7 cellular contexts compared by ENCODE assay signal in genomic region chr10:14958872-14959220, GRCh38. TPM values are rescaled to one million over a fixed set of nuclear protein-coding genes. Genes with fewer than 3 reads are reported as not detected.
A peak's percentile ranks its signal among the peaks of the same experiment; 100 is the strongest.
DNase-seq lines count a peak whose midpoint lies in the region; ATAC-seq and TF ChIP-seq lines count a peak whose summit lies in the region.

No MANE protein-coding gene starts in this region.

- DNase-seq in HL-60 (ENCODE audit: low read depth in 1 of 2, low spot score in 1 of 2) (no peak), amniotic stem cell (lab: John Stamatoyannopoulos, UW) (no peak)
- no peak for DNase-seq in activated T-helper 2 cell treated with anti-CD3 and anti-CD28 coated beads, Interferon-gamma antibody, Interleukin-2, Interleukin-4, amounts not matched to agents 10 μg/mL and 5 μg/mL and 100 μg/mL, durations not matched to agents 14 hours and 24 hours and 36 hours (ENCODE audit: low spot score)
- no peak for DNase-seq in stimulated activated naive B cell treated with anti-CD40 and anti-IgM and Interleukin-4, amounts not matched to agents 10 μg/mL and 1 μg/mL and 100 μg/mL, for 72 hours
- DNase-seq in stimulated activated CD4-positive, alpha-beta T cell treated with anti-CD3 and anti-CD28 coated beads, Interleukin-4, amount 100 ng/mL, for 24 hours, result no peak

- H3K36me3 Mint-ChIP-seq in activated T-helper 2 cell treated with anti-CD3 and anti-CD28 coated beads, Interferon-gamma antibody, Interleukin-2, Interleukin-4, amounts not matched to agents 10 μg/mL and 5 μg/mL and 100 μg/mL, durations not matched to agents 14 hours and 24 hours and 36 hours (ENCODE audit: low read depth), result peaks cover 1% of the 10 kb centered on the region
- H3K36me3 Mint-ChIP-seq in stimulated activated naive B cell treated with anti-CD40 and anti-IgM and Interleukin-4, amounts not matched to agents 10 μg/mL and 1 μg/mL and 100 μg/mL, for 72 hours, result no peaks in the 10 kb centered on the region

- H3K27me3 Mint-ChIP-seq in activated T-helper 2 cell treated with anti-CD3 and anti-CD28 coated beads, Interferon-gamma antibody, Interleukin-2, Interleukin-4, amounts not matched to agents 10 μg/mL and 5 μg/mL and 100 μg/mL, durations not matched to agents 14 hours and 24 hours and 36 hours (ENCODE audit: low read depth), result no peaks in the 10 kb centered on the region
- H3K27me3 Mint-ChIP-seq in stimulated activated naive B cell treated with anti-CD40 and anti-IgM and Interleukin-4, amounts not matched to agents 10 μg/mL and 1 μg/mL and 100 μg/mL, for 72 hours, result no peaks in the 10 kb centered on the region

- H3K9me3 ChIP-seq in iPS-18c (ENCODE audit: control insufficient read depth, insufficient read depth, low read length), result no peaks in the 10 kb centered on the region

- peak overlapping the region; percentile 99 for H3K27ac Mint-ChIP-seq in activated T-helper 2 cell treated with anti-CD3 and anti-CD28 coated beads, Interferon-gamma antibody, Interleukin-2, Interleukin-4, amounts not matched to agents 10 μg/mL and 5 μg/mL and 100 μg/mL, durations not matched to agents 14 hours and 24 hours and 36 hours
- H3K27ac Mint-ChIP-seq in stimulated activated naive B cell treated with anti-CD40 and anti-IgM and Interleukin-4, amounts not matched to agents 10 μg/mL and 1 μg/mL and 100 μg/mL, for 72 hours, result peak overlapping the region; percentile 99

- ATAC-seq in stimulated activated naive B cell treated with anti-CD40 and anti-IgM and Interleukin-4, amounts not matched to agents 10 μg/mL and 1 μg/mL and 100 μg/mL, for 72 hours (replicated peaks), result no peak
- no peak for ATAC-seq in GM19324 (IDR thresholded peaks at IDR 0.05; ENCODE audit: low FRiP score, unreplicated experiment)

- TF ChIP-seq CTCF in HL-60 (IDR thresholded peaks at IDR 0.05; ENCODE audit: insufficient read depth, low read length), result no peak

- H3K27me3 ChIP-seq in HL-60 (ENCODE audit: insufficient read depth, poor library complexity, severe bottlenecking), result no peaks in the 10 kb centered on the region

- H3K27ac ChIP-seq in HL-60 (replicated peaks), result peak overlapping the region; percentile 76

- H3K4me3 ChIP-seq in HL-60 (replicated peaks; ENCODE audit: insufficient read depth, low read length) (peak overlapping the region; percentile 68), iPS-18c (ENCODE audit: insufficient read depth, low read depth, low read length) (peak overlapping the region; percentile 86)

- intact Hi-C loops in activated T-helper 2 cell treated with anti-CD3 and anti-CD28 coated beads, Interferon-gamma antibody, Interleukin-2, Interleukin-4, amounts not matched to agents 10 μg/mL and 5 μg/mL and 100 μg/mL, durations not matched to agents 14 hours and 24 hours and 36 hours (cut with micrococcal nuclease), result loop anchor here (1.0 to 10.0 kb wide), 5 partner anchors 81 to 424 kb away; partner anchors contain the start of genes CDNF, HSPA14, MSANTD7 and NMT2

- no peaks in the 10 kb centered on the region for H3K9me3 Mint-ChIP-seq in activated T-helper 2 cell treated with anti-CD3 and anti-CD28 coated beads, Interferon-gamma antibody, Interleukin-2, Interleukin-4, amounts not matched to agents 10 μg/mL and 5 μg/mL and 100 μg/mL, durations not matched to agents 14 hours and 24 hours and 36 hours
- H3K9me3 Mint-ChIP-seq in stimulated activated naive B cell treated with anti-CD40 and anti-IgM and Interleukin-4, amounts not matched to agents 10 μg/mL and 1 μg/mL and 100 μg/mL, for 72 hours, result no peaks in the 10 kb centered on the region

- H3K4me1 Mint-ChIP-seq in activated T-helper 2 cell treated with anti-CD3 and anti-CD28 coated beads, Interferon-gamma antibody, Interleukin-2, Interleukin-4, amounts not matched to agents 10 μg/mL and 5 μg/mL and 100 μg/mL, durations not matched to agents 14 hours and 24 hours and 36 hours (ENCODE audit: low read depth), result peaks cover 31% of the 10 kb centered on the region
- peaks cover 8 to 14% of the 10 kb centered on the region in 2 donors for H3K4me1 Mint-ChIP-seq in stimulated activated naive B cell treated with anti-CD40 and anti-IgM and Interleukin-4, amounts not matched to agents 10 μg/mL and 1 μg/mL and 100 μg/mL, for 72 hours

- peak overlapping the region; percentile 94 for H3K4me3 Mint-ChIP-seq in activated T-helper 2 cell treated with anti-CD3 and anti-CD28 coated beads, Interferon-gamma antibody, Interleukin-2, Interleukin-4, amounts not matched to agents 10 μg/mL and 5 μg/mL and 100 μg/mL, durations not matched to agents 14 hours and 24 hours and 36 hours (ENCODE audit: low read depth)
- H3K4me3 Mint-ChIP-seq in stimulated activated naive B cell treated with anti-CD40 and anti-IgM and Interleukin-4, amounts not matched to agents 10 μg/mL and 1 μg/mL and 100 μg/mL, for 72 hours, result peak overlapping the region; percentile 87 to 95

RNA-seq across cellular contexts. Expression of gene MEIG1, which starts 0.3 kb away (rescaled TPM):
- total RNA-seq in activated T-helper 2 cell treated with anti-CD3 and anti-CD28 coated beads, Interferon-gamma antibody, Interleukin-2, Interleukin-4, amounts not matched to agents 10 μg/mL and 5 μg/mL and 100 μg/mL, durations not matched to agents 14 hours and 24 hours and 36 hours, result 0.62 TPM in 1 of 2 replicates, not detected in the other

RNA-seq across cellular contexts. Expression of gene DCLRE1C, which starts 5.0 kb away (rescaled TPM):
- total RNA-seq in activated T-helper 2 cell treated with anti-CD3 and anti-CD28 coated beads, Interferon-gamma antibody, Interleukin-2, Interleukin-4, amounts not matched to agents 10 μg/mL and 5 μg/mL and 100 μg/mL, durations not matched to agents 14 hours and 24 hours and 36 hours, result 20.5 and 21.0 TPM in 2 replicates
